Comparison of ENCODE assay signal across 15 cellular contexts in the genomic region with DNA sequence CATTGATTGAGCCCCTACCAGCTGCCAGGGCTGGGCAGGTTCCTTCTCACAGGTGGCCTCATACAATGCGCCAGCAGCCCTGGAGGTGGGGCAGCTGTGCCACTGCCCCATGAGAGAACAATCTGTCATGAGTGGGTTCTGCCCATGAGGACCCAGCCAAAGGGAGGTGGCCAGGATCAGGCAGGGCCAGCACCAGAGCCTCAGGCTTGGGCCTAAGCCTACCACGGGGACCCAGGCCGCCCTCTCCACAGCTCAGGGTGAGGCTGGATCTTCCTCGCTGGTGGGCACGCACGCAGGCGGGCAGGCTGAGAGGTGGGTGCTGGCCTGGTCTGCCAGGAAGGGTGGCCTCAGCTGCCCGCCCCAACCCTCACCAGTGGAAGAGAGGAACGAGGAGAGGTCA.
"Had no signal": no experiment of that assay in that cellular context is flagged by ENCODE, and none has a peak within 500 bp of the region (broad histone marks: within the 10 kb centered on the region; RNA-seq: fewer than 3 reads in every experiment).

No MANE protein-coding gene starts in this region.

- H3K4me1 ChIP-seq: adrenal gland, breast epithelium, esophagus muscularis mucosa, gastroesophageal sphincter, heart left ventricle, left ventricle myocardium inferior, vagina had no signal

- H3K9me3 ChIP-seq: adrenal gland had no signal

- DNase-seq: activated CD4-positive, alpha-beta T cell treated with anti-CD3 and anti-CD28 coated beads, Interleukin-2, amount 50 U/mL, for 1 hour; activated naive CD4-positive, alpha-beta T cell treated with anti-CD3 and anti-CD28 coated beads, Interleukin-2, amount 50 U/mL, for 16 hours; cerebellar nuclear complex; effector memory CD4-positive, alpha-beta T cell; kidney glomerular epithelial cell; left ventricle myocardium inferior; retina; stimulated activated naive B cell treated with anti-CD40 and anti-IgM and Interleukin-4, amounts not matched to agents 10 μg/mL and 1 μg/mL and 100 μg/mL, for 72 hours; T1000 had no signal

- H3K27me3 ChIP-seq: adrenal gland, heart left ventricle, vagina had no signal

- H3K4me3 ChIP-seq: adrenal gland, breast epithelium, esophagus muscularis mucosa, gastroesophageal sphincter, heart left ventricle, left ventricle myocardium inferior, vagina had no signal

- H3K36me3 ChIP-seq: adrenal gland, breast epithelium, esophagus muscularis mucosa, gastroesophageal sphincter, heart left ventricle, vagina had no signal

- H3K27ac ChIP-seq: adrenal gland, breast epithelium, esophagus muscularis mucosa, gastroesophageal sphincter, heart left ventricle, left ventricle myocardium inferior, vagina had no signal
